ENCODE assay signal across 18 cellular contexts in genomic region chr14:102683399-102684275, GRCh38.
DNase-seq lines count a peak whose midpoint lies in the region; ATAC-seq, FAIRE-seq and TF ChIP-seq lines count a peak whose summit lies in the region.
"Had no signal": no experiment of that assay in that cellular context is flagged by ENCODE, and none has a peak within 500 bp of the region (broad histone marks: within the 10 kb centered on the region; RNA-seq: fewer than 3 reads in every experiment).

No MANE protein-coding gene starts in this region.

- peaks cover 0 to 11% (median 7%) of the 10 kb centered on the region in 4 experiments; a peak in 6 of 7 replicates for H3K4me1 ChIP-seq in H1 (replicated peaks in 1 of 4; ENCODE audit: control insufficient read depth in 3 of 4, insufficient read depth in 4 of 4, low read length in 3 of 4)

- whole genome bisulfite sequencing in H1 (ENCODE audit: extremely low coverage in 1 of 2, insufficient coverage in 1 of 2, insufficient read length in 1 of 2, insufficient replicate concordance in 2 of 2, low coverage in 1 of 2, low lambda C conversion rate in 2 of 2, missing lambda C conversion rate in 1 of 2), 2 experiments: 92% methylated on average over 33 of the region's 45 CpGs; no CpG with 5 or more reads in 1 of the 2 experiments

- H4K8ac ChIP-seq in H1 (ENCODE audit: extremely low read depth, insufficient read depth, low read length): no peak overlapping the region

- no peak for DNase-seq in stimulated activated naive CD8-positive, alpha-beta T cell treated with anti-CD3 and anti-CD28 coated beads, Interleukin-15, amount 100 ng/mL, for 72 hours
- no peak for DNase-seq in stimulated activated naive CD8-positive, alpha-beta T cell treated with anti-CD3 and anti-CD28 coated beads, Interleukin-15, Interleukin-2, amounts not matched to agents 100 U/mL and 50 U/mL, for 24 hours
- DNase-seq in H1 (ENCODE audit: low read depth in 1 of 2, low spot score in 2 of 2): no peak
- DNase-seq in mesothelial cell of epicardium (ENCODE audit: low spot score in 2 of 2, unreplicated experiment in 2 of 2): no peak
- no peak for DNase-seq in cerebellar nuclear complex (lab: John Stamatoyannopoulos, UW)
- DNase-seq in HEK293T (ENCODE audit: extremely low spot score): no peak
- DNase-seq: activated CD4-positive, alpha-beta T cell treated with anti-CD3 and anti-CD28 coated beads for 4 hours; activated naive CD4-positive, alpha-beta T cell treated with anti-CD3 and anti-CD28 coated beads, Interleukin-2, amount 50 U/mL, for 16 hours; CD8-positive, alpha-beta T cell; HFFc6; SHP77; T-helper 9 cell had no signal

- H2BK20ac ChIP-seq in H1 (ENCODE audit: low read length): no peak overlapping the region

- H3K9me3 ChIP-seq in H1 (ENCODE audit: insufficient read depth in 2 of 2, low read depth in 1 of 2, low read length in 1 of 2): no peaks in the 10 kb centered on the region

- no peaks in the 10 kb centered on the region; the same call in 1 of the 2 replicates for H3K79me1 ChIP-seq in H1 (ENCODE audit: low read depth, low read length)

- H2BK5ac ChIP-seq in H1 (ENCODE audit: low read depth, low read length): no peak overlapping the region

- POLR2A ChIA-PET in H1 (lab: Charles Lee; ENCODE audit: partially characterized antibody) (interaction anchor here (0.8 to 0.9 kb wide), 3 partner anchors 9 to 238 kb away, joined by 3 to 4 read pairs (median 3); partner anchors contain the start of gene AMN), HEK293T (lab: Yijun Ruan, JAX) (no interaction called here)

- H2BK120ac ChIP-seq in H1 (replicated peaks; ENCODE audit: low read depth, low read length): no peak overlapping the region

- H4K20me1 ChIP-seq in H1 (replicated peaks in 1 of 2; ENCODE audit: control insufficient read depth in 1 of 2, insufficient read depth in 2 of 2, low read length in 2 of 2): peaks cover 4% of the 10 kb centered on the region in 2 experiments

- no peak overlapping the region for H3K4me3 ChIP-seq in H1 (ENCODE audit: extremely low read depth in 1 of 4, insufficient read depth in 2 of 4, low read depth in 3 of 4, low read length in 4 of 4)
- H3K4me3 ChIP-seq: lung had no signal

- H3K9me3 Mint-ChIP-seq in stimulated activated naive CD8-positive, alpha-beta T cell treated with anti-CD3 and anti-CD28 coated beads, Interleukin-15, amount 100 ng/mL, for 72 hours: no peaks in the 10 kb centered on the region
- peaks cover 2% of the 10 kb centered on the region for H3K9me3 Mint-ChIP-seq in mesothelial cell of epicardium
- H3K9me3 Mint-ChIP-seq: CD8-positive, alpha-beta T cell; HFFc6; neural crest cell had no signal

- H3K79me2 ChIP-seq in H1 (ENCODE audit: control insufficient read depth in 1 of 2, insufficient read depth in 2 of 2, low read length in 2 of 2): peaks cover 0 to 48% of the 10 kb centered on the region in 2 experiments; a peak in 2 of 4 replicates

- H3K4me1 Mint-ChIP-seq in stimulated activated naive CD8-positive, alpha-beta T cell treated with anti-CD3 and anti-CD28 coated beads, Interleukin-15, amount 100 ng/mL, for 72 hours: no peaks in the 10 kb centered on the region
- H3K4me1 Mint-ChIP-seq in mesothelial cell of epicardium: peaks cover 15% of the 10 kb centered on the region

- H3K4me3 Mint-ChIP-seq in stimulated activated naive CD8-positive, alpha-beta T cell treated with anti-CD3 and anti-CD28 coated beads, Interleukin-15, amount 100 ng/mL, for 72 hours: no peak overlapping the region
- peak overlapping the region; percentile 41 for H3K4me3 Mint-ChIP-seq in mesothelial cell of epicardium
- H3K4me3 Mint-ChIP-seq: CD8-positive, alpha-beta T cell; HFFc6; neural crest cell had no signal

- CTCF ChIA-PET in H1 (lab: Charles Lee; ENCODE audit: partially characterized antibody): interaction anchor here (1.0 kb wide), 1 partner anchor 10 kb away, joined by 6 read pairs; no protein-coding TSS in a partner anchor
- CTCF ChIA-PET in HEK293T (lab: Yijun Ruan, JAX): no interaction called here

- no peak overlapping the region for H2AFZ ChIP-seq in H1 (ENCODE audit: low read length)

- no peak overlapping the region for H3K27ac ChIP-seq in H1 (ENCODE audit: low read depth, low read length)
- H3K27ac ChIP-seq: KMS-11 had no signal

- H3K9ac ChIP-seq in H1 (replicated peaks in 1 of 4; ENCODE audit: extremely low read depth in 1 of 4, low read depth in 3 of 4, low read length in 3 of 4): no peak overlapping the region
- H3K9ac ChIP-seq: KMS-11 had no signal

- no peak overlapping the region for H3K23ac ChIP-seq in H1 (ENCODE audit: insufficient read length)

- no peaks in the 10 kb centered on the region for H3K23me2 ChIP-seq in H1 (ENCODE audit: low read depth, low read length)

- H2AK5ac ChIP-seq in H1 (ENCODE audit: low read depth, low read length): no peak overlapping the region

- peak overlapping the region; percentile 28 to 47 for H3K27ac Mint-ChIP-seq in stimulated activated naive CD8-positive, alpha-beta T cell treated with anti-CD3 and anti-CD28 coated beads, Interleukin-15, amount 100 ng/mL, for 72 hours
- H3K27ac Mint-ChIP-seq in mesothelial cell of epicardium: peak overlapping the region; percentile 86
- H3K27ac Mint-ChIP-seq: CD8-positive, alpha-beta T cell; HFFc6 had no signal

- 0 out of 2 replicates have a peak overlapping the region, but pooled peaks have one; percentile 24 for H3K18ac ChIP-seq in H1 (ENCODE audit: extremely low read depth, low read length)

- H3K4ac ChIP-seq in H1 (replicated peaks; ENCODE audit: insufficient read length, low read depth, low read length): no peak overlapping the region

- no peak for TF ChIP-seq EP300 in H1 (IDR thresholded peaks at IDR 0.05; ENCODE audit: borderline replicate concordance in 1 of 2, low read depth in 2 of 2, low read length in 2 of 2)

- no peaks in the 10 kb centered on the region for H3K27me3 ChIP-seq in H1 (replicated peaks in 1 of 4; ENCODE audit: control insufficient read depth in 3 of 4, extremely low read depth in 1 of 4, insufficient read depth in 3 of 4, low read length in 3 of 4)

- no peak overlapping the region for H3K14ac ChIP-seq in H1 (ENCODE audit: insufficient read length)

- H2BK15ac ChIP-seq in H1 (ENCODE audit: low read length): no peak overlapping the region

- peaks cover 8% of the 10 kb centered on the region for H3K36me3 Mint-ChIP-seq in mesothelial cell of epicardium

- TF ChIP-seq CTCF in H1 (IDR thresholded peaks at IDR 0.05; ENCODE audit: control extremely low read depth in 1 of 3, insufficient read depth in 1 of 3, low read depth in 1 of 3, low read length in 3 of 3): no peak
- no peak for TF ChIP-seq CTCF in mesothelial cell of epicardium (IDR thresholded peaks at IDR 0.05; ENCODE audit: unreplicated experiment)

- H4K5ac ChIP-seq in H1 (ENCODE audit: insufficient read length, low read depth, low read length): no peak overlapping the region

- TF ChIP-seq RAD21 in H1 (IDR thresholded peaks at IDR 0.05 in 1 of 2, conservative IDR thresholded peaks at IDR 0.05 in 1 of 2; ENCODE audit: low read depth in 2 of 2, low read length in 2 of 2): no peak

- TF ChIP-seq POLR2A in H1 (IDR thresholded peaks at IDR 0.05; ENCODE audit: control extremely low read depth in 1 of 2, low read depth in 2 of 2, low read length in 2 of 2): no peak

- H3K4me2 ChIP-seq in H1 (ENCODE audit: insufficient read depth in 1 of 2, low read depth in 2 of 2, low read length in 2 of 2): no peak overlapping the region
- H3K4me2 ChIP-seq: KMS-11 had no signal

- H4K91ac ChIP-seq in H1 (replicated peaks; ENCODE audit: insufficient read length, low read length): no peak overlapping the region

- no peak overlapping the region for H3K56ac ChIP-seq in H1 (replicated peaks; ENCODE audit: insufficient read length, low read depth, low read length)

- ATAC-seq in stimulated activated naive CD8-positive, alpha-beta T cell treated with anti-CD3 and anti-CD28 coated beads, Interleukin-15, amount 100 ng/mL, for 72 hours: no peak
- no peak for ATAC-seq in stimulated activated naive CD8-positive, alpha-beta T cell treated with anti-CD3 and anti-CD28 coated beads, Interleukin-15, Interleukin-2, amounts not matched to agents 100 U/mL and 50 U/mL, for 24 hours
- ATAC-seq in HG03159 (IDR thresholded peaks at IDR 0.05; ENCODE audit: unreplicated experiment): no peak
- no peak for ATAC-seq in HG03521 (IDR thresholded peaks at IDR 0.05; ENCODE audit: unreplicated experiment)
- ATAC-seq: CD8-positive, alpha-beta T cell had no signal

- no peaks in the 10 kb centered on the region for H3K27me3 Mint-ChIP-seq in stimulated activated naive CD8-positive, alpha-beta T cell treated with anti-CD3 and anti-CD28 coated beads, Interleukin-15, amount 100 ng/mL, for 72 hours
- H3K27me3 Mint-ChIP-seq in mesothelial cell of epicardium (ENCODE audit: low read depth): no peaks in the 10 kb centered on the region

- no peaks in the 10 kb centered on the region; a peak in 1 of 8 replicates for H3K36me3 ChIP-seq in H1 (ENCODE audit: control insufficient read depth in 2 of 4, insufficient read depth in 4 of 4, low read length in 3 of 4)

- no peak overlapping the region for H2BK12ac ChIP-seq in H1 (ENCODE audit: low read depth, low read length)

- no peak for FAIRE-seq in H1 (lab: Jason Lieb, UNC)
- FAIRE-seq: GM12891 had no signal

TF ChIP-seq in H1, 55 proteins besides CTCF, POLR2A, EP300 and RAD21 (continues in another document):
- TF ChIP-seq PHF8 (conservative IDR thresholded peaks at IDR 0.05; ENCODE audit: low read depth, low read length): no peak
- TF ChIP-seq ATF3 (IDR thresholded peaks at IDR 0.05; ENCODE audit: insufficient read depth, low read depth, low read length): no peak
- no peak for TF ChIP-seq KDM4A (IDR thresholded peaks at IDR 0.05; ENCODE audit: low read depth, low read length, severe bottlenecking)
- no peak for TF ChIP-seq YY1 (IDR thresholded peaks at IDR 0.05; ENCODE audit: low read depth, low read length)
- TF ChIP-seq RBBP5 (IDR thresholded peaks at IDR 0.05; ENCODE audit: borderline replicate concordance, low read depth, low read length): no peak
- TF ChIP-seq CEBPB (IDR thresholded peaks at IDR 0.05; ENCODE audit: low read depth, low read length): no peak

TF ChIP-seq in HEK293T, 16 proteins besides CTCF, POLR2A, EP300 and RAD21:
- TF ChIP-seq L3MBTL2 (conservative IDR thresholded peaks at IDR 0.05): no peak
- TF ChIP-seq SUZ12 (IDR thresholded peaks at IDR 0.05): no peak
